ENCODE assay signal across 16 cellular contexts in genomic region chr18:63159590-63159989, GRCh38.
A peak's percentile ranks its signal among the peaks of the same experiment; 100 is the strongest.
DNase-seq lines count a peak whose midpoint lies in the region; ATAC-seq, FAIRE-seq and TF ChIP-seq lines count a peak whose summit lies in the region.
"Had no signal": no experiment of that assay in that cellular context is flagged by ENCODE, and none has a peak within 500 bp of the region (broad histone marks: within the 10 kb centered on the region; RNA-seq: fewer than 3 reads in every experiment).

No MANE protein-coding gene starts in this region.

- H2AFZ ChIP-seq in OCI-LY1 (ENCODE audit: low read length): no peak overlapping the region

- H3K9me2 ChIP-seq in OCI-LY1 (ENCODE audit: low read depth, low read length): no peaks in the 10 kb centered on the region

- FAIRE-seq in GM12892 (lab: Jason Lieb, UNC): no peak
- FAIRE-seq: bronchial epithelial cell had no signal

- H3K27me3 ChIP-seq in OCI-LY1 (ENCODE audit: insufficient read depth, low read length): no peaks in the 10 kb centered on the region
- H3K27me3 ChIP-seq: SJSA1, tibial nerve had no signal

- H4K20me1 ChIP-seq in OCI-LY1 (ENCODE audit: insufficient read depth, low read length): no peaks in the 10 kb centered on the region

- peak overlapping the region; percentile 61 for H3K4me3 ChIP-seq in OCI-LY1 (ENCODE audit: low read depth, low read length, poor library complexity, severe bottlenecking)
- H3K4me3 ChIP-seq: SJSA1, tibial nerve had no signal

- H3K27me3 Mint-ChIP-seq in activated CD4-positive, alpha-beta T cell treated with anti-CD3 and anti-CD28 coated beads, Interleukin-2, amount 10 ng/mL, durations not matched to agents 24 days and 14 days: no peaks in the 10 kb centered on the region
- no peaks in the 10 kb centered on the region for H3K27me3 Mint-ChIP-seq in activated naive CD8-positive, alpha-beta T cell treated with anti-CD3 and anti-CD28 coated beads, Interleukin-2, amount 10 ng/mL, durations not matched to agents 7 days and 5 days

- peaks cover 45% of the 10 kb centered on the region for H3K36me3 Mint-ChIP-seq in activated CD4-positive, alpha-beta T cell treated with anti-CD3 and anti-CD28 coated beads, Interleukin-2, amount 10 ng/mL, durations not matched to agents 24 days and 14 days (ENCODE audit: low read depth)
- H3K36me3 Mint-ChIP-seq in activated naive CD8-positive, alpha-beta T cell treated with anti-CD3 and anti-CD28 coated beads, Interleukin-2, amount 10 ng/mL, durations not matched to agents 7 days and 5 days: peaks cover 27% of the 10 kb centered on the region
- peaks cover 91% of the 10 kb centered on the region for H3K36me3 Mint-ChIP-seq in stimulated activated effector memory CD8-positive, alpha-beta T cell treated with anti-CD3 and anti-CD28 coated beads, Interleukin-12 subunit alpha, Interleukin-12 subunit beta, amount 100 ng/mL, for 72 hours

- peak overlapping the region; percentile 87 for H3K9ac ChIP-seq in OCI-LY1 (ENCODE audit: low read length)

- peak overlapping the region; percentile 74 for H3K4me2 ChIP-seq in OCI-LY1 (ENCODE audit: low read length)

- TF ChIP-seq CTCF in OCI-LY1 (IDR thresholded peaks at IDR 0.05; ENCODE audit: low read length): no peak

- H3K9me3 ChIP-seq in OCI-LY1 (ENCODE audit: low read length): no peaks in the 10 kb centered on the region
- H3K9me3 ChIP-seq: tibial nerve had no signal

- H3K9me3 Mint-ChIP-seq in activated CD4-positive, alpha-beta T cell treated with anti-CD3 and anti-CD28 coated beads, Interleukin-2, amount 10 ng/mL, durations not matched to agents 24 days and 14 days: no peaks in the 10 kb centered on the region
- H3K9me3 Mint-ChIP-seq in activated naive CD8-positive, alpha-beta T cell treated with anti-CD3 and anti-CD28 coated beads, Interleukin-2, amount 10 ng/mL, durations not matched to agents 7 days and 5 days: no peaks in the 10 kb centered on the region
- no peaks in the 10 kb centered on the region for H3K9me3 Mint-ChIP-seq in stimulated activated effector memory CD8-positive, alpha-beta T cell treated with anti-CD3 and anti-CD28 coated beads, Interleukin-12 subunit alpha, Interleukin-12 subunit beta, amount 100 ng/mL, for 72 hours

- no peak for ATAC-seq in activated naive CD8-positive, alpha-beta T cell treated with anti-CD3 and anti-CD28 coated beads, Interleukin-2, amount 10 ng/mL, durations not matched to agents 7 days and 5 days (ENCODE audit: low read depth)
- ATAC-seq in stimulated activated effector memory CD8-positive, alpha-beta T cell treated with anti-CD3 and anti-CD28 coated beads, Interleukin-12 subunit alpha, Interleukin-12 subunit beta, amount 100 ng/mL, for 72 hours: no peak
- no peak for ATAC-seq in HG03196 (IDR thresholded peaks at IDR 0.05; ENCODE audit: unreplicated experiment)

- POLR2A ChIA-PET in activated naive CD8-positive, alpha-beta T cell treated with anti-CD3 and anti-CD28 coated beads, Interleukin-2, amount 10 ng/mL, durations not matched to agents 7 days and 5 days (lab: Charles Lee): no interaction called here

- peaks cover 72% of the 10 kb centered on the region for H3K36me3 ChIP-seq in OCI-LY1 (ENCODE audit: insufficient read depth, low read length)
- H3K36me3 ChIP-seq: SJSA1, tibial nerve had no signal

- no peak for TF ChIP-seq POLR2A in GM12892 (IDR thresholded peaks at IDR 0.05; ENCODE audit: low read depth, low read length)

- intact Hi-C loops in activated CD4-positive, alpha-beta T cell treated with anti-CD3 and anti-CD28 coated beads, Interleukin-2, amount 10 ng/mL, durations not matched to agents 24 days and 14 days (cut with micrococcal nuclease): loop anchor here (1.0 to 10.0 kb wide), 3 partner anchors 131 to 635 kb away; partner anchors contain the start of genes KDSR and ZCCHC2

- DNase-seq in activated CD4-positive, alpha-beta T cell treated with anti-CD3 and anti-CD28 coated beads, Interleukin-2, amount 10 ng/mL, durations not matched to agents 24 days and 14 days: peak; percentile 74
- no peak for DNase-seq in activated CD4-positive, alpha-beta T cell treated with anti-CD3 and anti-CD28 coated beads, Interleukin-2, amount 50 U/mL, for 4 hours
- DNase-seq in activated naive CD8-positive, alpha-beta T cell treated with anti-CD3 and anti-CD28 coated beads, Interleukin-2, amount 10 ng/mL, durations not matched to agents 7 days and 5 days: no peak
- DNase-seq in stimulated activated effector memory CD8-positive, alpha-beta T cell treated with anti-CD3 and anti-CD28 coated beads, Interleukin-12 subunit alpha, Interleukin-12 subunit beta, amount 100 ng/mL, for 72 hours (ENCODE audit: low spot score in 2 of 2): peak in 1 of 2 donors; percentile 78
- DNase-seq in NCI-H2107 treated with DMSO at 0.1 percent for 48 hours (lab: John Stamatoyannopoulos, UW; ENCODE audit: unreplicated experiment) (no peak), GM12892 (ENCODE audit: insufficient read length) (no peak)
- DNase-seq: activated CD8-positive, alpha-beta memory T cell treated with anti-CD3 and anti-CD28 coated beads for 24 hours; erythroblast; hypothalamus; NCI-H1092; NCI-H69 had no signal

- peaks cover 97% of the 10 kb centered on the region for H3K4me1 Mint-ChIP-seq in activated CD4-positive, alpha-beta T cell treated with anti-CD3 and anti-CD28 coated beads, Interleukin-2, amount 10 ng/mL, durations not matched to agents 24 days and 14 days
- peaks cover 97% of the 10 kb centered on the region for H3K4me1 Mint-ChIP-seq in activated naive CD8-positive, alpha-beta T cell treated with anti-CD3 and anti-CD28 coated beads, Interleukin-2, amount 10 ng/mL, durations not matched to agents 7 days and 5 days
- H3K4me1 Mint-ChIP-seq in stimulated activated effector memory CD8-positive, alpha-beta T cell treated with anti-CD3 and anti-CD28 coated beads, Interleukin-12 subunit alpha, Interleukin-12 subunit beta, amount 100 ng/mL, for 72 hours: peaks cover 99% of the 10 kb centered on the region

- H3K4me1 ChIP-seq in OCI-LY1 (ENCODE audit: insufficient read depth, low read length, severe bottlenecking): peaks cover 99% of the 10 kb centered on the region

- peak overlapping the region; percentile 98 for H3K27ac Mint-ChIP-seq in activated CD4-positive, alpha-beta T cell treated with anti-CD3 and anti-CD28 coated beads, Interleukin-2, amount 10 ng/mL, durations not matched to agents 24 days and 14 days
- peak overlapping the region; percentile 90 for H3K27ac Mint-ChIP-seq in activated naive CD8-positive, alpha-beta T cell treated with anti-CD3 and anti-CD28 coated beads, Interleukin-2, amount 10 ng/mL, durations not matched to agents 7 days and 5 days
- H3K27ac Mint-ChIP-seq in stimulated activated effector memory CD8-positive, alpha-beta T cell treated with anti-CD3 and anti-CD28 coated beads, Interleukin-12 subunit alpha, Interleukin-12 subunit beta, amount 100 ng/mL, for 72 hours: peak overlapping the region; percentile 96

- peak overlapping the region; percentile 83 for H3K4me3 Mint-ChIP-seq in activated CD4-positive, alpha-beta T cell treated with anti-CD3 and anti-CD28 coated beads, Interleukin-2, amount 10 ng/mL, durations not matched to agents 24 days and 14 days
- H3K4me3 Mint-ChIP-seq in activated naive CD8-positive, alpha-beta T cell treated with anti-CD3 and anti-CD28 coated beads, Interleukin-2, amount 10 ng/mL, durations not matched to agents 7 days and 5 days: peak overlapping the region; percentile 81
- peak overlapping the region; percentile 71 for H3K4me3 Mint-ChIP-seq in stimulated activated effector memory CD8-positive, alpha-beta T cell treated with anti-CD3 and anti-CD28 coated beads, Interleukin-12 subunit alpha, Interleukin-12 subunit beta, amount 100 ng/mL, for 72 hours

- H3K27ac ChIP-seq in OCI-LY1 (ENCODE audit: low read depth, low read length, poor library complexity, severe bottlenecking): peak overlapping the region; percentile 99
- H3K27ac ChIP-seq: SJSA1 had no signal

- H3F3A ChIP-seq in OCI-LY1 (ENCODE audit: insufficient read depth, low read length): peaks cover 23% of the 10 kb centered on the region

- peaks cover 75% of the 10 kb centered on the region for H3K79me2 ChIP-seq in OCI-LY1 (ENCODE audit: insufficient read depth, low read length)
